ENCODE assay signal across 13 cellular contexts in genomic region chr15:75573001-75573400, GRCh38. TPM values are rescaled to one million over a fixed set of nuclear protein-coding genes. Genes with fewer than 3 reads are reported as not detected.
DNase-seq lines count a peak whose midpoint lies in the region; ATAC-seq and TF ChIP-seq lines count a peak whose summit lies in the region.
"Had no signal": no experiment of that assay in that cellular context is flagged by ENCODE, and none has a peak within 500 bp of the region (broad histone marks: within the 10 kb centered on the region; RNA-seq: fewer than 3 reads in every experiment).

No MANE protein-coding gene starts in this region.

- intact Hi-C loops in sciatic nerve (cut with DNase I): no loop called here
- intact Hi-C loops in heart left ventricle (cut with DNase I): loop anchor here in 1 of 10 donors (10.0 kb wide), 1 partner anchor 58 kb away; no protein-coding TSS in a partner anchor

- 73 to 83% (median 76%) methylated on average over 3 of the region's 3 CpGs for WGBS in heart left ventricle, 4 donors

- peaks cover 0 to 57% (median 23%) of the 10 kb centered on the region in 12 donors for H3K4me1 ChIP-seq in heart left ventricle

- no peak overlapping the region for H3K4me3 ChIP-seq in NB4 (ENCODE audit: low read depth, low read length)
- no peak overlapping the region for H3K4me3 ChIP-seq in H7 (ENCODE audit: insufficient read depth, low read depth, low read length)
- no peak overlapping the region for H3K4me3 ChIP-seq in heart left ventricle
- H3K4me3 ChIP-seq: esophagus muscularis mucosa, lung had no signal

- DNase-seq in Daoy (ENCODE audit: low read depth): peak; percentile 7
- DNase-seq in NB4 (ENCODE audit: low read depth): peak; percentile 34
- DNase-seq in dedifferentiated amniotic fluid mesenchymal stem cell (ENCODE audit: extremely low spot score): peak; percentile 81
- DNase-seq in non-pigmented ciliary epithelial cell (ENCODE audit: low read depth): peak; percentile 23
- no peak for DNase-seq in H7
- DNase-seq in sciatic nerve (ENCODE audit: low spot score): no peak
- DNase-seq in cerebellar nuclear complex (lab: John Stamatoyannopoulos, UW): no peak
- no peak for DNase-seq in heart left ventricle
- DNase-seq: activated CD8-positive, alpha-beta T cell treated with anti-CD3 and anti-CD28 coated beads for 36 hours; anterior cingulate cortex; NCI-H524 had no signal

- H3K27ac ChIP-seq in heart left ventricle: no peak overlapping the region
- H3K27ac ChIP-seq: esophagus muscularis mucosa had no signal

- TF ChIP-seq POLR2A in NB4 (IDR thresholded peaks at IDR 0.05; ENCODE audit: extremely low read depth, insufficient read length) (no peak), heart left ventricle (IDR thresholded peaks at IDR 0.05) (no peak)

- TF ChIP-seq CTCF in NB4 (IDR thresholded peaks at IDR 0.05; ENCODE audit: low read depth, low read length): no peak
- no peak for TF ChIP-seq CTCF in heart left ventricle (IDR thresholded peaks at IDR 0.05)

- ATAC-seq in sciatic nerve (no peak), heart left ventricle (no peak)
- ATAC-seq: activated CD8-positive, alpha-beta T cell treated with anti-CD3 and anti-CD28 coated beads for 36 hours had no signal

- H3K9me3 ChIP-seq in heart left ventricle: no peaks in the 10 kb centered on the region
- H3K9me3 ChIP-seq: esophagus muscularis mucosa had no signal

- H3K36me3 ChIP-seq in H7 (replicated peaks; ENCODE audit: control insufficient read depth, insufficient read depth, low read length): no peaks in the 10 kb centered on the region
- H3K36me3 ChIP-seq in heart left ventricle: peaks cover 0 to 7% (median 0%) of the 10 kb centered on the region in 9 donors

- H3K27me3 ChIP-seq in H7 (ENCODE audit: control insufficient read depth, insufficient read depth, low read length): no peaks in the 10 kb centered on the region
- H3K27me3 ChIP-seq in heart left ventricle: no peaks in the 10 kb centered on the region
- H3K27me3 ChIP-seq: esophagus muscularis mucosa had no signal

RNA-seq across cellular contexts. Expression of gene PTPN9, which starts 6.1 kb away (rescaled TPM):
- total RNA-seq in Daoy (2014; rRNA removed; shearing (Covaris generic)): 20.8 and 21.2 TPM in 2 replicates
- 44.8 and 48.1 TPM in 2 replicates for total RNA-seq in H7 (2014; rRNA removed; shearing (Covaris generic))
- total RNA-seq in sciatic nerve (45.3 TPM), heart left ventricle (10 to 100 TPM in 3 of 9 donors, 1 to 10 TPM in 6; 4.6 to 16.8 (median 8.8) TPM)
- polyA plus RNA-seq in heart left ventricle: 1 to 10 TPM; 2.4 to 7.7 TPM

RNA-seq across cellular contexts. Expression of gene SNUPN, which starts 52.5 kb away (rescaled TPM):
- 36.0 and 41.4 TPM in 2 replicates for total RNA-seq in Daoy (2014; rRNA removed; shearing (Covaris generic))
- total RNA-seq in H7 (2014; rRNA removed; shearing (Covaris generic)): 19.2 and 23.4 TPM in 2 replicates
- 23.7 TPM for total RNA-seq in sciatic nerve
- total RNA-seq in heart left ventricle: 10 to 100 TPM; 13.2 to 21.6 (median 14.5) TPM
- polyA plus RNA-seq in heart left ventricle: 10 to 100 TPM; 14.1 to 15.5 TPM

Comparison
In these comparisons a context has a peak if more than half of its experiments do, and no peak if none do; other contexts are left out.
1. DNase-seq: peak in Daoy (single experiment), NB4 (single experiment), dedifferentiated amniotic fluid mesenchymal stem cell (single experiment) and non-pigmented ciliary epithelial cell (single experiment); none in H7 (single experiment), sciatic nerve (single experiment), cerebellar nuclear complex (0 of 2) and heart left ventricle (0 of 5).